13 cellular contexts compared by ENCODE assay signal in the genomic region with DNA sequence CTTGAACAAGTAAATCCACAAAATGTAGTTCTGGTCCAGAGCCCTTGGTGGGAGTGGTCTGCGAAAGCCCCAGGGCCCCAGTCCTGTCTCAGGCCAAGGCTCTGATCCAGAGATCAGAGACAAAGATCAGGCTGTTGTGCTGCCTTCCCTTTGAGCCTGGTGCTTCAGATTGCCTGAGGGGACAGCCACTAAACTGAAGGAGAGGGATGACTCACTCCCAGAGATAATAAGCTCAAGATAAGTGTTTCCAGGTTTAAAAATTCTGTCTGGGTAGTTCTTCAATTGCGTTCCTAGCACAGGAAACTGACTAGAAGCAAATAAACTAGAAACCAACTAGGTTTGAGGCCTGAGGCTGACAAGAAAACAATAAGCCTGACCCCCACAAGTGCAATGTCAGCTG.
A peak's percentile ranks its signal among the peaks of the same experiment; 100 is the strongest.
DNase-seq lines count a peak whose midpoint lies in the region; ATAC-seq and TF ChIP-seq lines count a peak whose summit lies in the region.
"Had no signal": no experiment of that assay in that cellular context is flagged by ENCODE, and none has a peak within 500 bp of the region (broad histone marks: within the 10 kb centered on the region; RNA-seq: fewer than 3 reads in every experiment).

No MANE protein-coding gene starts in this region.

- no peaks in the 10 kb centered on the region for H3K36me3 Mint-ChIP-seq in HFFc6 (ENCODE audit: low read depth)
- H3K36me3 Mint-ChIP-seq: activated CD8-positive, alpha-beta memory T cell treated with anti-CD3 and anti-CD28 coated beads, Interleukin-2, amount 10 ng/mL, durations not matched to agents 7 days and 5 days had no signal

- H3K4me2 ChIP-seq in hepatocyte: no peak overlapping the region

- no peak overlapping the region for H3K4me3 Mint-ChIP-seq in HFFc6
- H3K4me3 Mint-ChIP-seq: activated CD8-positive, alpha-beta memory T cell treated with anti-CD3 and anti-CD28 coated beads, Interleukin-2, amount 10 ng/mL, durations not matched to agents 7 days and 5 days had no signal

- H3K79me2 ChIP-seq in hepatocyte: no peaks in the 10 kb centered on the region

- ATAC-seq in GM18867 (IDR thresholded peaks at IDR 0.05; ENCODE audit: unreplicated experiment): no peak
- no peak for ATAC-seq in HG03571 (IDR thresholded peaks at IDR 0.05; ENCODE audit: unreplicated experiment)
- ATAC-seq: activated CD8-positive, alpha-beta memory T cell treated with anti-CD3 and anti-CD28 coated beads, Interleukin-2, amount 10 ng/mL, durations not matched to agents 7 days and 5 days had no signal

- H3K4me1 Mint-ChIP-seq in HFFc6 (ENCODE audit: low read depth): peaks cover 15% of the 10 kb centered on the region
- H3K4me1 Mint-ChIP-seq: activated CD8-positive, alpha-beta memory T cell treated with anti-CD3 and anti-CD28 coated beads, Interleukin-2, amount 10 ng/mL, durations not matched to agents 7 days and 5 days had no signal

- H4K20me1 ChIP-seq in hepatocyte (ENCODE audit: insufficient read depth, poor library complexity, severe bottlenecking): no peaks in the 10 kb centered on the region

- H2AFZ ChIP-seq in hepatocyte: no peak overlapping the region

- in situ Hi-C loops in ACHN (cut with HindIII; ENCODE audit: low pct_ligation_motif_present, low pct_unique_long_range_greater_than_20kb, low sequenced_read_pairs): no loop called here

- no peaks in the 10 kb centered on the region for H3K9me3 Mint-ChIP-seq in HFFc6

- no peak overlapping the region for H3K27ac Mint-ChIP-seq in HFFc6
- H3K27ac Mint-ChIP-seq: activated CD8-positive, alpha-beta memory T cell treated with anti-CD3 and anti-CD28 coated beads, Interleukin-2, amount 10 ng/mL, durations not matched to agents 7 days and 5 days had no signal

- DNase-seq in COLO668 (lab: John Stamatoyannopoulos, UW; ENCODE audit: unreplicated experiment) (peak; percentile 55), HFFc6 (peak; percentile 89), SW480 (ENCODE audit: low spot score) (peak; percentile 22), hepatocyte (ENCODE audit: low spot score) (peak; percentile 65), ACHN (no peak), 8988T (no peak)
- DNase-seq: activated CD8-positive, alpha-beta memory T cell treated with anti-CD3 and anti-CD28 coated beads, Interleukin-2, amount 10 ng/mL, durations not matched to agents 7 days and 5 days; dorsolateral prefrontal cortex; Karpas-422; NCI-H82 had no signal

- peaks cover 19% of the 10 kb centered on the region for H3K27me3 Mint-ChIP-seq in HFFc6 (ENCODE audit: insufficient read depth)

- TF ChIP-seq CTCF in HFFc6 (IDR thresholded peaks at IDR 0.05) (no peak), hepatocyte (IDR thresholded peaks at IDR 0.05; ENCODE audit: poor library complexity) (no peak)

- no peak overlapping the region for H3K4me3 ChIP-seq in hepatocyte
- H3K4me3 ChIP-seq: dorsolateral prefrontal cortex, right atrium auricular region had no signal

- 31% methylated on average over 2 of the region's 2 CpGs for WGBS in hepatocyte (ENCODE audit: low lambda C conversion rate, missing lambda C conversion rate)

- H3K27ac ChIP-seq in hepatocyte: peak overlapping the region; percentile 52
- H3K27ac ChIP-seq: dorsolateral prefrontal cortex, right atrium auricular region had no signal

- no peaks in the 10 kb centered on the region for H3K9me3 ChIP-seq in hepatocyte (ENCODE audit: low read depth)
- H3K9me3 ChIP-seq: right atrium auricular region had no signal

- H3K4me1 ChIP-seq in hepatocyte (ENCODE audit: insufficient read depth): peaks cover 6% of the 10 kb centered on the region
- H3K4me1 ChIP-seq: right atrium auricular region had no signal

- no peaks in the 10 kb centered on the region for H3K9me2 ChIP-seq in hepatocyte (replicated peaks; ENCODE audit: insufficient read depth)

- no peaks in the 10 kb centered on the region for H3K36me3 ChIP-seq in hepatocyte (replicated peaks; ENCODE audit: insufficient read depth, low read depth)
- H3K36me3 ChIP-seq: right atrium auricular region had no signal

- no peaks in the 10 kb centered on the region for H3K27me3 ChIP-seq in hepatocyte
- H3K27me3 ChIP-seq: dorsolateral prefrontal cortex, right atrium auricular region had no signal

Comparison
In these comparisons a context has a peak if more than half of its experiments do, and no peak if none do; other contexts are left out.
1. DNase-seq: peak in COLO668 (single experiment), HFFc6 (single experiment), SW480 (single experiment) and hepatocyte (single experiment); none in ACHN (single experiment) and 8988T (single experiment).